19 cellular contexts compared by ENCODE assay signal in the genomic region with DNA sequence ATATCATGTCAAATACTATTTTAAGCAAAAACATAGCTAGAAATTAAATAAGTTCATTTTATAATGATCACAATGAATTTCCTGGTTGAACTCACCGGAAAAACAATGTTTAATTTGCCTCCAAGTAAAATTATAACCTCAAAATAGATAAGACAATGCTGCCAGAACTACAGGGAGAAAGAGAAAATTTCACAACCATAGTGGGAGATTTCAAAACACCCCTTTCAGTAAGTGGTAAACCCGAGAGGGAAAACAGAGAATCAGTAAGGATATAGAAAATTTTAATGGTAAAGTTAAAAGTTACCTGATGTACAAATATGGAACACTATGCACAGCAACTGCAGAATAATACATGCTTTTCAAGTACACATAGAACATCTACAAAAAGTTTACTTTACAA. TPM values are rescaled to one million over a fixed set of nuclear protein-coding genes. Genes with fewer than 3 reads are reported as not detected.
DNase-seq lines count a peak whose midpoint lies in the region; ATAC-seq, FAIRE-seq and TF ChIP-seq lines count a peak whose summit lies in the region.
"Had no signal": no experiment of that assay in that cellular context is flagged by ENCODE, and none has a peak within 500 bp of the region (broad histone marks: within the 10 kb centered on the region; RNA-seq: fewer than 3 reads in every experiment).

No MANE protein-coding gene starts in this region.

- POLR2A ChIA-PET in HepG2 (lab: Yijun Ruan, JAX) = no interaction called here

- H3K4me3 ChIP-seq in HepG2 (replicated peaks in 1 of 3; ENCODE audit: insufficient read depth in 1 of 3, low read depth in 2 of 3, low read length in 3 of 3) (no peak overlapping the region), right lobe of liver (no peak overlapping the region)
- H3K4me3 ChIP-seq: GM23248, SJCRH30 had no signal

- CTCF ChIA-PET in HepG2 (lab: Yijun Ruan, JAX; ENCODE audit: low intra/inter-chr PET ratio, low total read pairs) = no interaction called here

- TF ChIP-seq CTCF in HepG2 (CRISPR knock-in tag; IDR thresholded peaks at IDR 0.05) (no peak), right lobe of liver (IDR thresholded peaks at IDR 0.05) (no peak)

- DNase-seq in HepG2 (ENCODE audit: low spot score) (no peak), right lobe of liver (no peak), OCI-M1 (lab: John Stamatoyannopoulos, UW) (peak; percentile 39), fibroblast of gingiva (ENCODE audit: low read depth) (peak; percentile 15), DMS79 treated with DMSO at 0.1 percent for 48 hours (lab: John Stamatoyannopoulos, UW) (no peak)
- no peak for DNase-seq in activated T-cell treated with anti-CD3 and anti-CD28 coated beads, Interleukin-2, amount 50 U/mL, for 72 hours
- no peak for DNase-seq in activated effector memory CD4-positive, alpha-beta T cell treated with Interleukin-2 at 50 U/mL for 16 hours
- DNase-seq: CD4-positive, CD25-positive, alpha-beta regulatory T cell; GM23248; IMR-90; NCI-H1105; NCI-H187; NCI-H69; NK-92 treated with Interleukin-12 subunit alpha and Interleukin-12 subunit beta, amount 100 ng/mL, for 24 hours; SJCRH30 had no signal

- TF ChIP-seq POLR2A in HepG2 (IDR thresholded peaks at IDR 0.05; ENCODE audit: insufficient read depth in 1 of 2, low read depth in 2 of 2, low read length in 2 of 2) = no peak
- no peak for TF ChIP-seq POLR2A in right lobe of liver (IDR thresholded peaks at IDR 0.05)

- H3K27ac ChIP-seq in HepG2 (ENCODE audit: extremely low read length, insufficient read depth, low read length) = no peak overlapping the region
- H3K27ac ChIP-seq in right lobe of liver = no peak overlapping the region
- H3K27ac ChIP-seq: GM23248, SJCRH30 had no signal

- TF ChIP-seq EP300 in HepG2 (IDR thresholded peaks at IDR 0.05; ENCODE audit: low read depth in 2 of 2, low read length in 2 of 2) = no peak
- TF ChIP-seq EP300 in HepG2 (CRISPR knock-in tag; IDR thresholded peaks at IDR 0.05; ENCODE audit: borderline replicate concordance) = no peak

- no peaks in the 10 kb centered on the region for H3K36me3 Mint-ChIP-seq in activated T-cell treated with anti-CD3 and anti-CD28 coated beads, Interleukin-2, amount 50 U/mL, for 72 hours (ENCODE audit: insufficient read depth in 2 of 2)
- H3K36me3 Mint-ChIP-seq: CD4-positive, CD25-positive, alpha-beta regulatory T cell had no signal

- H3K27ac Mint-ChIP-seq in activated T-cell treated with anti-CD3 and anti-CD28 coated beads, Interleukin-2, amount 50 U/mL, for 72 hours = no peak overlapping the region

- H3K9me3 ChIP-seq in HepG2 (ENCODE audit: low read length) (no peaks in the 10 kb centered on the region), right lobe of liver (no peaks in the 10 kb centered on the region)
- H3K9me3 ChIP-seq: SJCRH30 had no signal

- TF ChIP-seq RAD21 in HepG2 (CRISPR knock-in tag; IDR thresholded peaks at IDR 0.05) = no peak

- ATAC-seq in HepG2 (no peak), right lobe of liver (no peak), HG03280 (IDR thresholded peaks at IDR 0.05; ENCODE audit: unreplicated experiment) (no peak)
- no peak for ATAC-seq in activated T-cell treated with anti-CD3 and anti-CD28 coated beads, Interleukin-2, amount 50 U/mL, for 72 hours (replicated peaks in 1 of 2)
- ATAC-seq: HCT116 had no signal

- H3K4me1 ChIP-seq in HepG2 (ENCODE audit: insufficient read depth, low read length) = no peaks in the 10 kb centered on the region
- H3K4me1 ChIP-seq in right lobe of liver = no peaks in the 10 kb centered on the region
- H3K4me1 ChIP-seq: SJCRH30 had no signal

- intact Hi-C loops in HepG2 (cut with micrococcal nuclease; ENCODE audit: unreplicated experiment) (no loop called here), right lobe of liver (cut with DNase I) (no loop called here)

- no peak overlapping the region for H3K4me2 ChIP-seq in HepG2 (ENCODE audit: low read depth, low read length)

- 0% methylated on average over 2 of the region's 2 CpGs for whole genome bisulfite sequencing in HepG2 (ENCODE audit: low lambda C conversion rate)
- WGBS in right lobe of liver (ENCODE audit: insufficient coverage, low coverage, low lambda C conversion rate, missing lambda C conversion rate) = 16% methylated on average over 2 of the region's 2 CpGs

- H3K9ac ChIP-seq in HepG2 (ENCODE audit: insufficient read depth, low read depth, low read length) = no peak overlapping the region
- H3K9ac ChIP-seq: GM23248 had no signal

- BruUV-seq in HepG2 (replicated peaks; lab: Mats Ljungman, UMichigan) = no TSS peak

- no peaks in the 10 kb centered on the region for H4K20me1 ChIP-seq in HepG2 (ENCODE audit: insufficient read depth, low read length)

- no peaks in the 10 kb centered on the region for H3K4me1 Mint-ChIP-seq in activated T-cell treated with anti-CD3 and anti-CD28 coated beads, Interleukin-2, amount 50 U/mL, for 72 hours (ENCODE audit: low read depth)
- H3K4me1 Mint-ChIP-seq: CD4-positive, CD25-positive, alpha-beta regulatory T cell had no signal

- H3K27me3 ChIP-seq in HepG2 (ENCODE audit: control insufficient read depth in 1 of 2, insufficient read depth in 2 of 2, low read length in 2 of 2) (no peaks in the 10 kb centered on the region), right lobe of liver (no peaks in the 10 kb centered on the region)
- H3K27me3 ChIP-seq: SJCRH30 had no signal

- H3K4me3 Mint-ChIP-seq in activated T-cell treated with anti-CD3 and anti-CD28 coated beads, Interleukin-2, amount 50 U/mL, for 72 hours = no peak overlapping the region
- H3K4me3 Mint-ChIP-seq: CD4-positive, CD25-positive, alpha-beta regulatory T cell had no signal

- peaks cover 5% of the 10 kb centered on the region for H3K27me3 Mint-ChIP-seq in activated T-cell treated with anti-CD3 and anti-CD28 coated beads, Interleukin-2, amount 50 U/mL, for 72 hours (ENCODE audit: low read depth)

- peaks cover 0 to 1% of the 10 kb centered on the region in 2 donors for H3K9me3 Mint-ChIP-seq in activated T-cell treated with anti-CD3 and anti-CD28 coated beads, Interleukin-2, amount 50 U/mL, for 72 hours

- H2AFZ ChIP-seq in HepG2 (ENCODE audit: low read length) = no peak overlapping the region
- H2AFZ ChIP-seq: GM23248 had no signal

- FAIRE-seq in HepG2 (lab: Jason Lieb, UNC) = no peak
- FAIRE-seq: GM12892 had no signal

- H3K36me3 ChIP-seq in HepG2 (replicated peaks in 1 of 2; ENCODE audit: control insufficient read depth in 1 of 2, insufficient read depth in 2 of 2, low read length in 2 of 2) = no peaks in the 10 kb centered on the region
- no peaks in the 10 kb centered on the region for H3K36me3 ChIP-seq in right lobe of liver
- H3K36me3 ChIP-seq: SJCRH30 had no signal

- H3K79me2 ChIP-seq in HepG2 (ENCODE audit: insufficient read depth, low read length) = no peaks in the 10 kb centered on the region

- in situ Hi-C loops in HepG2 (cut with HindIII; ENCODE audit: extremely low pct_ligation_motif_present, low pct_unique_long_range_greater_than_20kb) = no loop called here

TF ChIP-seq in HepG2, 621 proteins besides CTCF, POLR2A, EP300 and RAD21 (continues in another document):
- TF ChIP-seq CEBPB (IDR thresholded peaks at IDR 0.05; ENCODE audit: borderline replicate concordance, low read depth, low read length) = 0 out of 2 replicates have a peak, but pooled peaks have one; percentile 19
- TF ChIP-seq, protein P1, sequence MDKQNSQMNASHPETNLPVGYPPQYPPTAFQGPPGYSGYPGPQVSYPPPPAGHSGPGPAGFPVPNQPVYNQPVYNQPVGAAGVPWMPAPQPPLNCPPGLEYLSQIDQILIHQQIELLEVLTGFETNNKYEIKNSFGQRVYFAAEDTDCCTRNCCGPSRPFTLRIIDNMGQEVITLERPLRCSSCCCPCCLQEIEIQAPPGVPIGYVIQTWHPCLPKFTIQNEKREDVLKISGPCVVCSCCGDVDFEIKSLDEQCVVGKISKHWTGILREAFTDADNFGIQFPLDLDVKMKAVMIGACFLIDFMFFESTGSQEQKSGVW (CRISPR knock-in tag; IDR thresholded peaks at IDR 0.05; ENCODE audit: borderline replicate concordance) = no peak

RNA-seq across cellular contexts. Expression of a gene that starts 43.2 kb away (rescaled TPM):
- total RNA-seq in HepG2 (2016; rRNA removed; fragmentation: Illumina TruSeq; extraction: Trizol) (not detected in 2 replicates), right lobe of liver (1 to 10 TPM in 3 of 6 experiments, under 1 TPM in 3; 0.12 to 1.7 (median 0.98) TPM)
- not detected in 2 replicates for total RNA-seq in HepG2 (2016; cell fraction: cytosol; rRNA removed; fragmentation: Illumina TruSeq; extraction: Trizol; ENCODE audit: low read depth)
- total RNA-seq in HepG2 (2016; cell fraction: insoluble cytoplasmic fraction; rRNA removed; fragmentation: Illumina TruSeq; extraction: Trizol) = not detected in 2 replicates
- not detected in 2 replicates for total RNA-seq in HepG2 (2016; cell fraction: membrane; rRNA removed; fragmentation: Illumina TruSeq; extraction: Trizol)
- not detected in 2 replicates for total RNA-seq in HepG2 (2016; cell fraction: nucleus; rRNA removed; fragmentation: Illumina TruSeq; extraction: Trizol)
- not detected in 2 replicates for polyA plus RNA-seq in HepG2 (2011; rRNA removed)
- 0.03 TPM in 1 of 2 replicates, not detected in the other for polyA plus RNA-seq in HepG2 (2011; cell fraction: cytosol; rRNA removed)
- polyA plus RNA-seq in HepG2 (2011; cell fraction: nucleus; rRNA removed) = not detected in 2 replicates
- polyA plus RNA-seq in HepG2 (2012) = not detected in 2 replicates
- polyA plus RNA-seq in HepG2 (2016; cell fraction: cytosol; fragmentation: Illumina TruSeq; extraction: Trizol; ENCODE audit: low read depth) = not detected in 2 replicates
- polyA plus RNA-seq in HepG2 (2016; cell fraction: insoluble cytoplasmic fraction; fragmentation: Illumina TruSeq; extraction: Trizol; ENCODE audit: low read depth) = not detected in 2 replicates
- polyA plus RNA-seq in HepG2 (2016; cell fraction: membrane; fragmentation: Illumina TruSeq; extraction: Trizol; ENCODE audit: low read depth) = not detected in 2 replicates
- not detected in 2 replicates for polyA plus RNA-seq in HepG2 (2016; cell fraction: nucleus; fragmentation: Illumina TruSeq; extraction: Trizol; ENCODE audit: insufficient read depth, low read depth)
- polyA minus RNA-seq in HepG2 (2011; rRNA and poly(A)+ RNA removed; ENCODE audit: low replicate concordance) = 28.7 TPM in 1 of 2 replicates, not detected in the other
- not detected in 2 replicates for polyA minus RNA-seq in HepG2 (2011; cell fraction: cytosol; rRNA and poly(A)+ RNA removed)
- 0.52 TPM in 1 of 2 replicates, not detected in the other for polyA minus RNA-seq in HepG2 (2011; cell fraction: nucleus; rRNA and poly(A)+ RNA removed)
- total RNA-seq in activated T-cell treated with anti-CD3 and anti-CD28 coated beads, Interleukin-2, amount 50 U/mL, for 72 hours = 1 to 10 TPM; 4.9 to 5.7 TPM
- total RNA-seq: CD4-positive, CD25-positive, alpha-beta regulatory T cell; G401; SJCRH30 had no signal
- polyA plus RNA-seq: CD4-positive, CD25-positive, alpha-beta regulatory T cell had no signal

Comparison
In these comparisons a context has a peak if more than half of its experiments do, and no peak if none do; other contexts are left out.
1. DNase-seq: peak in OCI-M1 (single experiment) and fibroblast of gingiva (single experiment); none in HepG2 (single experiment), right lobe of liver (0 of 3), activated T-cell treated with anti-CD3 and anti-CD28 coated beads, Interleukin-2, amount 50 U/mL, for 72 hours (0 of 2), DMS79 treated with DMSO at 0.1 percent for 48 hours (single experiment) and activated effector memory CD4-positive, alpha-beta T cell treated with Interleukin-2 at 50 U/mL for 16 hours (single experiment).